Comparison of ENCODE assay signal across 18 cellular contexts in the genomic region with DNA sequence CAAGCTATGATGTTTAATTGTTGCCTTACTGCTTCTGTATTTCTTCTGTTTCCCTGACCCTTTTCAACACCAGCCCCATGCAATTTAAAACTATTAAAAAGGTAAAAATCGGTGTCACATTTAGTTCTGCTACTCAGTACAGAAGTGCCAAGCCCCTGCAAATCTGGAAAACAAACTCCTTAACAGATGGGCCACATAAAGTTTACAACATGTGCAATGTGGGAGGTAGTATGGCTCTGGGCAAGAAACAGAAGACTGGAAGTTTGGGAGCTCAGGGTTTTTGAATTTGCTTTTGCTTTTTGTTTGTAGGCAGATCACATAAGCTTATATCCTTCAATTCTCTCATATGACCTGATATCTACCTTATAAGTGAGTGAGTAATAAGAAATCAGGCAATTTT.
DNase-seq lines count a peak whose midpoint lies in the region; TF ChIP-seq lines count a peak whose summit lies in the region.
"Had no signal": no experiment of that assay in that cellular context is flagged by ENCODE, and none has a peak within 500 bp of the region (broad histone marks: within the 10 kb centered on the region; RNA-seq: fewer than 3 reads in every experiment).

No MANE protein-coding gene starts in this region.

- H3K4me3 ChIP-seq in WERI-Rb-1 (ENCODE audit: low read depth, low read length) (no peak overlapping the region), transverse colon (no peak overlapping the region), testis (no peak overlapping the region)
- H3K4me3 ChIP-seq: GM12878, GM23248 had no signal

- no peaks in the 10 kb centered on the region for H3K36me3 Mint-ChIP-seq in immature natural killer cell

- DNase-seq in DMS 273 treated with DMSO at 0.1 percent for 48 hours (lab: John Stamatoyannopoulos, UW) (peak; percentile 68), NCI-H2171 treated with DMSO at 0.1 percent for 48 hours (lab: John Stamatoyannopoulos, UW) (peak; percentile 85), WERI-Rb-1 (no peak), left kidney (ENCODE audit: low read depth, low spot score) (peak; percentile 45), NCI-H526 (lab: John Stamatoyannopoulos, UW) (no peak), transverse colon (no peak), immature natural killer cell (no peak), testis (no peak)
- DNase-seq: GM23248, MM.1S, NCI-H1092, NCI-H146, NCI-H2081 treated with DMSO at 0.1 percent for 48 hours, NCI-H526 treated with DMSO at 0.1 percent for 48 hours, OCI-M1, Right ventricle myocardium superior, SK-N-SH had no signal

- H3K9me3 Mint-ChIP-seq in immature natural killer cell, result peaks cover 0 to 3% (median 0%) of the 10 kb centered on the region in 6 donors

- H3K36me3 ChIP-seq in WERI-Rb-1 (no peaks in the 10 kb centered on the region), transverse colon (no peaks in the 10 kb centered on the region), testis (ENCODE audit: low read depth, missing control alignments) (no peaks in the 10 kb centered on the region)

- TF ChIP-seq CTCF in WERI-Rb-1 (IDR thresholded peaks at IDR 0.05; ENCODE audit: low read depth, low read length) (no peak), transverse colon (IDR thresholded peaks at IDR 0.05) (no peak), testis (IDR thresholded peaks at IDR 0.05) (no peak)

- no peaks in the 10 kb centered on the region for H3K4me1 ChIP-seq in transverse colon
- H3K4me1 ChIP-seq in testis, result no peaks in the 10 kb centered on the region

- H3K27ac ChIP-seq in WERI-Rb-1, result peak overlapping the region; percentile 11; the same call in 1 of the 2 replicates
- H3K27ac ChIP-seq in transverse colon, result no peak overlapping the region
- H3K27ac ChIP-seq in testis, result peak overlapping the region in 1 of 2 donors; percentile 6
- H3K27ac ChIP-seq: GM23248 had no signal

- WGBS in transverse colon (ENCODE audit: low coverage in 1 of 2), 2 donors, result 50 to 79% methylated on average over 1 of the region's 1 CpG
- WGBS in testis, 2 donors, result 36 to 63% methylated on average over 1 of the region's 1 CpG

- H3K27me3 ChIP-seq in WERI-Rb-1 (ENCODE audit: insufficient read depth, low read depth, severe bottlenecking) (no peaks in the 10 kb centered on the region), transverse colon (no peaks in the 10 kb centered on the region), testis (no peaks in the 10 kb centered on the region)

- intact Hi-C loops in transverse colon (cut with DNase I; ENCODE audit: low total_unique reads) (no loop called here), testis (cut with DNase I; ENCODE audit: low total_unique reads) (no loop called here)

- H3K4me3 Mint-ChIP-seq in immature natural killer cell, result no peak overlapping the region

- H3K27ac Mint-ChIP-seq in immature natural killer cell, result no peak overlapping the region

- TF ChIP-seq POLR2A in transverse colon (IDR thresholded peaks at IDR 0.05), result no peak
- TF ChIP-seq POLR2A in testis (IDR thresholded peaks at IDR 0.05), result no peak

- in situ Hi-C loops in transverse colon (cut with MboI; ENCODE audit: low pct_ligation_motif_present in 1 of 4, low pct_unique_long_range_greater_than_20kb in 1 of 4, low sequenced_read_pairs in 3 of 4), result loop anchor here in 1 of 4 donors (25.0 kb wide), 1 partner anchor 550 kb away; no protein-coding TSS in a partner anchor

- peaks cover 0 to 2% (median 0%) of the 10 kb centered on the region in 3 donors for H3K27me3 Mint-ChIP-seq in immature natural killer cell (ENCODE audit: low read depth in 3 of 3)

- no peaks in the 10 kb centered on the region for H3K4me1 Mint-ChIP-seq in immature natural killer cell

- H3K9me3 ChIP-seq in WERI-Rb-1 (ENCODE audit: severe bottlenecking) (no peaks in the 10 kb centered on the region), transverse colon (no peaks in the 10 kb centered on the region), testis (no peaks in the 10 kb centered on the region)
- H3K9me3 ChIP-seq: SK-N-SH had no signal

- no peak for TF ChIP-seq EP300 in transverse colon (IDR thresholded peaks at IDR 0.05; ENCODE audit: low read depth)

Comparison
In these comparisons a context has a peak if more than half of its experiments do, and no peak if none do; other contexts are left out.
1. DNase-seq: peak in DMS 273 treated with DMSO at 0.1 percent for 48 hours (single experiment), NCI-H2171 treated with DMSO at 0.1 percent for 48 hours (single experiment) and left kidney (single experiment); none in WERI-Rb-1 (single experiment), NCI-H526 (0 of 2), transverse colon (single experiment), immature natural killer cell (0 of 3) and testis (single experiment).